Comparison of ENCODE assay signal across 12 cellular contexts in genomic region chr7:155738104-155738503, GRCh38.
"Had no signal": no experiment of that assay in that cellular context is flagged by ENCODE, and none has a peak within 500 bp of the region (broad histone marks: within the 10 kb centered on the region; RNA-seq: fewer than 3 reads in every experiment).

No MANE protein-coding gene starts in this region.

- H3K9me3 Mint-ChIP-seq: activated T-cell treated with anti-CD3 and anti-CD28 coated beads, Interleukin-2, amount 50 U/mL, for 4 hours; memory B cell; nephron progenitor cell; stimulated activated effector memory CD8-positive, alpha-beta T cell treated with anti-CD3 and anti-CD28 coated beads, Interleukin-12 subunit alpha, Interleukin-12 subunit beta, amount 100 ng/mL, for 72 hours; T-helper 1 cell treated with Interleukin-12 subunit alpha and Interleukin-12 subunit beta and Interleukin-4 antibody, amounts not matched to agents 30 μg/mL and 1 μg/mL, for 36 hours had no signal

- H3K9me3 ChIP-seq: breast epithelium, gastrocnemius medialis, heart left ventricle, thoracic aorta, upper lobe of left lung had no signal

- ATAC-seq: activated T-cell treated with anti-CD3 and anti-CD28 coated beads, Interleukin-2, amount 50 U/mL, for 4 hours had no signal

- H3K4me1 Mint-ChIP-seq: nephron progenitor cell had no signal

- FAIRE-seq: astrocyte had no signal

- H3K27ac ChIP-seq: breast epithelium, gastrocnemius medialis, heart left ventricle, thoracic aorta, upper lobe of left lung had no signal

- H3K4me3 Mint-ChIP-seq: activated T-cell treated with anti-CD3 and anti-CD28 coated beads, Interleukin-2, amount 50 U/mL, for 4 hours; memory B cell; nephron progenitor cell; T-helper 1 cell treated with Interleukin-12 subunit alpha and Interleukin-12 subunit beta and Interleukin-4 antibody, amounts not matched to agents 30 μg/mL and 1 μg/mL, for 36 hours had no signal

- H3K4me3 ChIP-seq: breast epithelium, gastrocnemius medialis, heart left ventricle, thoracic aorta, upper lobe of left lung had no signal

- H3K27me3 Mint-ChIP-seq: memory B cell had no signal

- H3K27ac Mint-ChIP-seq: nephron progenitor cell had no signal

- H3K4me1 ChIP-seq: breast epithelium, upper lobe of left lung had no signal

- DNase-seq: cortex of kidney had no signal

- H3K27me3 ChIP-seq: breast epithelium, gastrocnemius medialis, heart left ventricle, upper lobe of left lung had no signal
